Comparison of ENCODE assay signal across 2 cellular contexts in the genomic region with DNA sequence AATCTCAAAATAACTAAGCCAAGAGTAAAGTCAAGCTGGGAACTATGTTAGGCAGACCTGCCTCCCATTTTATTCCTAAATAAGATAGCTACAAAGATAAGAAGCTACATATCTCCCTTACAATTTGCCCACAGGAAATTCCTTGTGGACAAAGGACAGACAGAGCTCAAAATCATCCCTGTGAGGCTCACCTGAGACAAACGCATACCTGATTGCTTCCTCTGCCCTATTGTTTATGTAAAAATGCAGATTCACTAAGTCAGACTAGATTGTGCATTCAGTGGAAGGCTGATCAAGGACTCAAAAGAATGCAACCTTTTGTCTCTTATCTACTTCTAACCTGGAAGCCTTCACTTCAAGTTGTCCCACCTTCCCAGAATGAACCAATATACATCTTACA. TPM values are rescaled to one million over a fixed set of nuclear protein-coding genes. Genes with fewer than 3 reads are reported as not detected.
"Had no signal": no experiment of that assay in that cellular context is flagged by ENCODE, and none has a peak within 500 bp of the region (broad histone marks: within the 10 kb centered on the region; RNA-seq: fewer than 3 reads in every experiment).

No MANE protein-coding gene starts in this region.

RNA-seq across cellular contexts. Expression of gene SPP1, which starts 56.2 kb away (rescaled TPM):
- total RNA-seq: MCF 10A, PC-3 had no signal
